14 cellular contexts compared by ENCODE assay signal in genomic region chr14:21063479-21063878, GRCh38. TPM values are rescaled to one million over a fixed set of nuclear protein-coding genes. Genes with fewer than 3 reads are reported as not detected.
DNase-seq lines count a peak whose midpoint lies in the region; ATAC-seq, FAIRE-seq and TF ChIP-seq lines count a peak whose summit lies in the region.
"Had no signal": no experiment of that assay in that cellular context is flagged by ENCODE, and none has a peak within 500 bp of the region (broad histone marks: within the 10 kb centered on the region; RNA-seq: fewer than 3 reads in every experiment).

No MANE protein-coding gene starts in this region.

- peaks cover 15% of the 10 kb centered on the region for H3K27me3 Mint-ChIP-seq in progenitor cell of endocrine pancreas

- H3K9me3 Mint-ChIP-seq in progenitor cell of endocrine pancreas (ENCODE audit: low read depth), result no peaks in the 10 kb centered on the region
- H3K9me3 Mint-ChIP-seq: activated naive CD4-positive, alpha-beta T cell treated with anti-CD3 and anti-CD28 coated beads, Interleukin-2, amount 50 U/mL, for 24 hours; CD4-positive, alpha-beta T cell had no signal

- ATAC-seq in GM19455 (IDR thresholded peaks at IDR 0.05; ENCODE audit: unreplicated experiment), result no peak
- ATAC-seq in HG03135 (IDR thresholded peaks at IDR 0.05; ENCODE audit: unreplicated experiment), result no peak

- H3K4me3 Mint-ChIP-seq in progenitor cell of endocrine pancreas (ENCODE audit: low read depth), result no peak overlapping the region
- H3K4me3 Mint-ChIP-seq: activated naive CD4-positive, alpha-beta T cell treated with anti-CD3 and anti-CD28 coated beads, Interleukin-2, amount 50 U/mL, for 24 hours; CD4-positive, alpha-beta T cell had no signal

- TF ChIP-seq CTCF in fibroblast of pulmonary artery (IDR thresholded peaks at IDR 0.05; ENCODE audit: low read length, missing control alignments) (no peak), progenitor cell of endocrine pancreas (IDR thresholded peaks at IDR 0.05; ENCODE audit: unreplicated experiment) (no peak)

- peak; percentile 75 for FAIRE-seq in RCC 7860 (lab: Jason Lieb, UNC)

- peak; percentile 91 for DNase-seq in EH (ENCODE audit: low read depth)
- peak; percentile 68 for DNase-seq in RCC 7860 (ENCODE audit: low spot score)
- DNase-seq in fibroblast of pulmonary artery (ENCODE audit: low read depth), result peak; percentile 89
- DNase-seq in progenitor cell of endocrine pancreas (ENCODE audit: low spot score, unreplicated experiment), result no peak
- no peak for DNase-seq in NCI-H1436 treated with DMSO at 0.1 percent for 48 hours (lab: John Stamatoyannopoulos, UW)
- no peak for DNase-seq in effector CD4-positive, alpha-beta T cell
- DNase-seq: activated CD8-positive, alpha-beta memory T cell treated with anti-CD3 and anti-CD28 coated beads for 24 hours; CD4-positive, alpha-beta T cell; NCI-H2171; PC-9 had no signal

- peaks cover 27% of the 10 kb centered on the region for H3K4me1 Mint-ChIP-seq in progenitor cell of endocrine pancreas (ENCODE audit: low read depth)

- no peaks in the 10 kb centered on the region for H3K36me3 Mint-ChIP-seq in progenitor cell of endocrine pancreas (ENCODE audit: insufficient read depth)
- H3K36me3 Mint-ChIP-seq: activated naive CD4-positive, alpha-beta T cell treated with anti-CD3 and anti-CD28 coated beads, Interleukin-2, amount 50 U/mL, for 24 hours had no signal

- H3K27ac Mint-ChIP-seq in progenitor cell of endocrine pancreas, result peak overlapping the region; percentile 84
- H3K27ac Mint-ChIP-seq: activated naive CD4-positive, alpha-beta T cell treated with anti-CD3 and anti-CD28 coated beads, Interleukin-2, amount 50 U/mL, for 24 hours; CD4-positive, alpha-beta T cell had no signal

- no peak overlapping the region for H3K4me3 ChIP-seq in fibroblast of pulmonary artery (replicated peaks; ENCODE audit: low read depth, low read length)
- H3K4me3 ChIP-seq: PC-9 had no signal

RNA-seq across cellular contexts. Expression of gene RNASE8, which starts 5.9 kb away (rescaled TPM):
- total RNA-seq in progenitor cell of endocrine pancreas, result not detected in 2 replicates
- total RNA-seq: CD4-positive, alpha-beta T cell; PC-9; T-helper 2 cell treated with Interferon-gamma antibody and Interleukin-4, amounts not matched to agents 100 ng/mL and 5 ng/mL, for 36 hours had no signal

RNA-seq across cellular contexts. Expression of gene ARHGEF40, which starts 6.6 kb away (rescaled TPM):
- total RNA-seq in progenitor cell of endocrine pancreas, result 57.3 and 65.3 TPM in 2 replicates
- total RNA-seq: T-helper 2 cell treated with Interferon-gamma antibody and Interleukin-4, amounts not matched to agents 100 ng/mL and 5 ng/mL, for 36 hours had no signal

RNA-seq across cellular contexts. Expression of gene RNASE7, which starts 21.3 kb away (rescaled TPM):
- total RNA-seq in progenitor cell of endocrine pancreas, result not detected in 2 replicates
- total RNA-seq: CD4-positive, alpha-beta T cell; PC-9; T-helper 2 cell treated with Interferon-gamma antibody and Interleukin-4, amounts not matched to agents 100 ng/mL and 5 ng/mL, for 36 hours had no signal

RNA-seq across cellular contexts. Expression of gene RNASE13, which starts 28.9 kb away (rescaled TPM):
- total RNA-seq in progenitor cell of endocrine pancreas, result not detected in 2 replicates
- total RNA-seq: CD4-positive, alpha-beta T cell; PC-9; T-helper 2 cell treated with Interferon-gamma antibody and Interleukin-4, amounts not matched to agents 100 ng/mL and 5 ng/mL, for 36 hours had no signal

RNA-seq across cellular contexts. Expression of gene TPPP2, which starts 33.5 kb away (rescaled TPM):
- 0.84 TPM in 1 of 2 replicates, not detected in the other for total RNA-seq in progenitor cell of endocrine pancreas
- total RNA-seq: CD4-positive, alpha-beta T cell; PC-9; T-helper 2 cell treated with Interferon-gamma antibody and Interleukin-4, amounts not matched to agents 100 ng/mL and 5 ng/mL, for 36 hours had no signal

Comparison
In these comparisons a context has a peak if more than half of its experiments do, and no peak if none do; other contexts are left out.
1. DNase-seq: peak in EH (single experiment), RCC 7860 (single experiment) and fibroblast of pulmonary artery (single experiment); none in progenitor cell of endocrine pancreas (single experiment), NCI-H1436 treated with DMSO at 0.1 percent for 48 hours (single experiment) and effector CD4-positive, alpha-beta T cell (single experiment).